Comparison of ENCODE assay signal across 15 cellular contexts in the genomic region with DNA sequence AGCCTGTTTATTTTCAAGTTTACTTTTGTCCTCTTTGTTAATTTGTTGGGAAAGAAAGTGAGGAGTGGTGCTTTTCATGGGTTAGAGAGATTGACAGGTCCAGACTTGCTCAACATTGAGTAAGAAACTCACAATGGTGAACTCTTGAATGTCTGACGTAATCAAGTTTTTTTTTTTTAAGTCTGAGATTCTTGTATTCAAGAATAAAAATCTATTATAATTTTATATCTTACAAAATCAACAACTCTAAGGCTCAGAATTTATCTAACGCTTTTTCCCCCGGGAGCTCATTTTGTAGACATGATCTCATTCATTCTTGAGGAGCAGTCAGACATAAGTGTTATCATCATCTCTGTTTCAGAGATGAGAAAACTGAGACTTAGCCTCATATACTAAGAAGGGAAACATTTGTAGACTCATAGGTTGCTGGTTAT. TPM values are rescaled to one million over a fixed set of nuclear protein-coding genes. Genes with fewer than 3 reads are reported as not detected.
DNase-seq lines count a peak whose midpoint lies in the region; ATAC-seq and TF ChIP-seq lines count a peak whose summit lies in the region.
"Had no signal": no experiment of that assay in that cellular context is flagged by ENCODE, and none has a peak within 500 bp of the region (broad histone marks: within the 10 kb centered on the region; RNA-seq: fewer than 3 reads in every experiment).

No MANE protein-coding gene starts in this region.

- in situ Hi-C loops in Caki2 (cut with HindIII; ENCODE audit: low pct_unique_long_range_greater_than_20kb, low sequenced_read_pairs) = no loop called here

- no peak for TF ChIP-seq POLR2A in NB4 (IDR thresholded peaks at IDR 0.05; ENCODE audit: extremely low read depth, insufficient read length)

- intact Hi-C loops in left lung (cut with DNase I) = no loop called here

- no peak overlapping the region for H3K27ac Mint-ChIP-seq in natural killer cell treated with Interleukin-12 subunit alpha and Interleukin-12 subunit beta and Interleukin-15 and Interleukin-18, amount 100 ng/mL, for 72 hours
- H3K27ac Mint-ChIP-seq: stimulated activated naive B cell treated with anti-CD40 and anti-IgM and Interleukin-4, amounts not matched to agents 10 μg/mL and 1 μg/mL and 100 μg/mL, for 72 hours had no signal

- ATAC-seq in left lung = peak; percentile 82
- no peak for ATAC-seq in GM19397 (IDR thresholded peaks at IDR 0.05; ENCODE audit: unreplicated experiment)
- ATAC-seq in natural killer cell treated with Interleukin-12 subunit alpha and Interleukin-12 subunit beta and Interleukin-15 and Interleukin-18, amount 100 ng/mL, for 72 hours = no peak
- ATAC-seq: stimulated activated naive B cell treated with anti-CD40 and anti-IgM and Interleukin-4, amounts not matched to agents 10 μg/mL and 1 μg/mL and 100 μg/mL, for 72 hours had no signal

- no peaks in the 10 kb centered on the region for H3K4me1 ChIP-seq in left lung

- no peaks in the 10 kb centered on the region for H3K27me3 ChIP-seq in left lung
- H3K27me3 ChIP-seq: cardiac muscle cell had no signal

- no peak overlapping the region for H3K27ac ChIP-seq in left lung
- H3K27ac ChIP-seq: cardiac muscle cell had no signal

- no peaks in the 10 kb centered on the region for H3K9me3 ChIP-seq in left lung

- no peak for TF ChIP-seq CTCF in NB4 (IDR thresholded peaks at IDR 0.05; ENCODE audit: low read depth, low read length)
- no peak for TF ChIP-seq CTCF in epithelial cell of proximal tubule (conservative IDR thresholded peaks at IDR 0.05; ENCODE audit: low read depth, low read length)
- TF ChIP-seq CTCF in left lung (IDR thresholded peaks at IDR 0.05) = no peak

- H3K36me3 Mint-ChIP-seq in natural killer cell treated with Interleukin-12 subunit alpha and Interleukin-12 subunit beta and Interleukin-15 and Interleukin-18, amount 100 ng/mL, for 72 hours = no peaks in the 10 kb centered on the region

- H3K9me3 Mint-ChIP-seq in natural killer cell treated with Interleukin-12 subunit alpha and Interleukin-12 subunit beta and Interleukin-15 and Interleukin-18, amount 100 ng/mL, for 72 hours = no peaks in the 10 kb centered on the region
- H3K9me3 Mint-ChIP-seq: stimulated activated naive B cell treated with anti-CD40 and anti-IgM and Interleukin-4, amounts not matched to agents 10 μg/mL and 1 μg/mL and 100 μg/mL, for 72 hours had no signal

- no peaks in the 10 kb centered on the region for H3K36me3 ChIP-seq in left lung
- H3K36me3 ChIP-seq: cardiac muscle cell had no signal

- H3K27me3 Mint-ChIP-seq in natural killer cell treated with Interleukin-12 subunit alpha and Interleukin-12 subunit beta and Interleukin-15 and Interleukin-18, amount 100 ng/mL, for 72 hours = no peaks in the 10 kb centered on the region
- H3K27me3 Mint-ChIP-seq: stimulated activated naive B cell treated with anti-CD40 and anti-IgM and Interleukin-4, amounts not matched to agents 10 μg/mL and 1 μg/mL and 100 μg/mL, for 72 hours had no signal

- H3K4me3 ChIP-seq in NB4 (ENCODE audit: low read depth, low read length) = no peak overlapping the region
- H3K4me3 ChIP-seq in epithelial cell of proximal tubule (ENCODE audit: low read depth, low read length) = no peak overlapping the region
- no peak overlapping the region for H3K4me3 ChIP-seq in left lung
- H3K4me3 ChIP-seq: cardiac muscle cell had no signal

- no peaks in the 10 kb centered on the region for H3K4me1 Mint-ChIP-seq in natural killer cell treated with Interleukin-12 subunit alpha and Interleukin-12 subunit beta and Interleukin-15 and Interleukin-18, amount 100 ng/mL, for 72 hours (ENCODE audit: low read depth in 2 of 2)

- H3K4me3 Mint-ChIP-seq in natural killer cell treated with Interleukin-12 subunit alpha and Interleukin-12 subunit beta and Interleukin-15 and Interleukin-18, amount 100 ng/mL, for 72 hours = no peak overlapping the region
- H3K4me3 Mint-ChIP-seq: stimulated activated naive B cell treated with anti-CD40 and anti-IgM and Interleukin-4, amounts not matched to agents 10 μg/mL and 1 μg/mL and 100 μg/mL, for 72 hours had no signal

- DNase-seq in Caki2 (ENCODE audit: low read depth) (peak; percentile 54), NB4 (ENCODE audit: low read depth) (peak; percentile 66), epithelial cell of proximal tubule (ENCODE audit: low read depth) (peak; percentile 73), left lung (no peak), NCI-H2227 treated with DMSO at 0.1 percent for 48 hours (lab: John Stamatoyannopoulos, UW) (no peak), COLO829 (ENCODE audit: low spot score) (no peak)
- no peak for DNase-seq in natural killer cell treated with Interleukin-12 subunit alpha and Interleukin-12 subunit beta and Interleukin-15 and Interleukin-18, amount 100 ng/mL, for 72 hours (ENCODE audit: low spot score)
- DNase-seq: activated CD4-positive, alpha-beta T cell treated with anti-CD3 and anti-CD28 coated beads, Interleukin-2, amount 50 U/mL, for 48 hours; activated effector memory CD4-positive, alpha-beta T cell treated with Interleukin-2 at 50 U/mL for 16 hours; NCI-H1105 treated with DMSO at 0.1 percent for 48 hours; NCI-H69; stimulated activated naive B cell treated with anti-CD40 and anti-IgM and Interleukin-4, amounts not matched to agents 10 μg/mL and 1 μg/mL and 100 μg/mL, for 72 hours; T1000 had no signal

RNA-seq across cellular contexts. Expression of a gene that starts 39.1 kb away (rescaled TPM):
- total RNA-seq in Caki2 (2014; rRNA removed; shearing (Covaris generic); ENCODE audit: low replicate concordance) = 0.71 and 0.87 TPM in 2 replicates
- total RNA-seq in epithelial cell of proximal tubule = 63.9 and 78.9 TPM in 2 replicates
- total RNA-seq in left lung = 10 to 100 TPM in 1 of 2 donors, 1 to 10 TPM in 1; 8.7 to 26.4 TPM
- under 1 TPM in 1 of 2 donors, not detected in 1; 0.93 TPM for total RNA-seq in natural killer cell treated with Interleukin-12 subunit alpha and Interleukin-12 subunit beta and Interleukin-15 and Interleukin-18, amount 100 ng/mL, for 72 hours

Comparison
In these comparisons a context has a peak if more than half of its experiments do, and no peak if none do; other contexts are left out.
1. DNase-seq: peak in Caki2 (single experiment), NB4 (single experiment) and epithelial cell of proximal tubule (single experiment); none in left lung (0 of 2), NCI-H2227 treated with DMSO at 0.1 percent for 48 hours (single experiment), COLO829 (single experiment) and natural killer cell treated with Interleukin-12 subunit alpha and Interleukin-12 subunit beta and Interleukin-15 and Interleukin-18, amount 100 ng/mL, for 72 hours (single experiment).